15 cellular contexts compared by ENCODE assay signal in the genomic region with DNA sequence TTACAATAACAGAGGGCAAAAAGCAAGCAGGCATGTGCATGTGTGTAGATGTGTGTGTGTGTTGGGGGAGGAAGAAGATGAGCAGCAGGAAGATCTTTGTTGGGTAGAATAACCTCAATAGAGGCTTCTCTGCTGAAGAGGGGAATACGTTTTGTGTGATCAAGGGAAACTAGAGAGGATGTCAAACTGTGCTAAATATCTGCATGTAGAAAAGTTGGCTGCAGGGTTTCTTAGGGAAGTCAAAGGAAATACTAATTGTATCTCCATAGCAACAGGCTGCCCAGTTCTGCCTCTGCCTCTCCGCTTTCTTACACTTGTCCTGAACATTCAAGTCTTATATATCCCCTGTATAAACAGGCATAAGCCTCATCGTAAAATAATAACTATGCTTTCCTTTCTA.
DNase-seq lines count a peak whose midpoint lies in the region; FAIRE-seq and TF ChIP-seq lines count a peak whose summit lies in the region.
"Had no signal": no experiment of that assay in that cellular context is flagged by ENCODE, and none has a peak within 500 bp of the region (broad histone marks: within the 10 kb centered on the region; RNA-seq: fewer than 3 reads in every experiment).

No MANE protein-coding gene starts in this region.

- DNase-seq in EH (ENCODE audit: low read depth) (peak; percentile 4), endothelial cell of umbilical vein (ENCODE audit: low read depth, low spot score) (peak; percentile 33), neural crest cell (ENCODE audit: low read depth, low spot score) (no peak), T1000 (lab: John Stamatoyannopoulos, UW) (no peak), HEK293T (ENCODE audit: extremely low spot score) (no peak), NCI-H524 treated with DMSO at 0.1 percent for 48 hours (lab: John Stamatoyannopoulos, UW) (no peak)
- DNase-seq: CD4-positive, CD25-positive, alpha-beta regulatory T cell; DMS79; HCEC 1CT; Kasumi-1; NCI-H1694; NCI-H2081; NCI-H510A treated with DMSO at 0.1 percent for 48 hours; NCI-H82 had no signal

- CTCF ChIA-PET in endothelial cell of umbilical vein (lab: Charles Lee) = interaction anchor here (1.2 kb wide), 1 partner anchor 10 kb away, joined by 4 read pairs; no protein-coding TSS in a partner anchor
- CTCF ChIA-PET in HEK293T (lab: Yijun Ruan, JAX) = no interaction called here

- no peak for TF ChIP-seq POLR2A in endothelial cell of umbilical vein (IDR thresholded peaks at IDR 0.05; ENCODE audit: low read depth, low read length)

- peaks cover 8% of the 10 kb centered on the region for H3K36me3 Mint-ChIP-seq in neural crest cell (ENCODE audit: low read depth)
- H3K36me3 Mint-ChIP-seq: CD4-positive, CD25-positive, alpha-beta regulatory T cell had no signal

- H3K36me3 ChIP-seq in HUES48 (ENCODE audit: control insufficient read depth, insufficient read depth, low read length) (no peaks in the 10 kb centered on the region), endothelial cell of umbilical vein (ENCODE audit: control insufficient read depth in 2 of 2, extremely low read depth in 1 of 2, insufficient read depth in 2 of 2, low read length in 2 of 2) (no peaks in the 10 kb centered on the region)

- peaks cover 7% of the 10 kb centered on the region for H3K9me3 Mint-ChIP-seq in neural crest cell

- TF ChIP-seq CTCF in endothelial cell of umbilical vein (IDR thresholded peaks at IDR 0.05; ENCODE audit: extremely low read depth in 1 of 2, insufficient read depth in 1 of 2, low read depth in 1 of 2, low read length in 2 of 2) (no peak), neural crest cell (conservative IDR thresholded peaks at IDR 0.05) (no peak)

- H3K27me3 ChIP-seq in HUES48 (ENCODE audit: control insufficient read depth, insufficient read depth, low read length) (no peaks in the 10 kb centered on the region), endothelial cell of umbilical vein (ENCODE audit: control insufficient read depth in 2 of 2, insufficient read depth in 2 of 2, low read length in 2 of 2) (no peaks in the 10 kb centered on the region)

- H3K4me1 ChIP-seq in HUES48 (ENCODE audit: control insufficient read depth, insufficient read depth, low read length) = peaks cover 12% of the 10 kb centered on the region
- peaks cover 4% of the 10 kb centered on the region for H3K4me1 ChIP-seq in endothelial cell of umbilical vein (ENCODE audit: control insufficient read depth, extremely low read depth, insufficient read depth, low read length)

- H3K9ac ChIP-seq in HUES48 (ENCODE audit: low read depth, low read length) (no peak overlapping the region), endothelial cell of umbilical vein (replicated peaks; ENCODE audit: extremely low read depth, insufficient read depth, low read length) (no peak overlapping the region)

- H3K27ac Mint-ChIP-seq in neural crest cell (ENCODE audit: unreplicated experiment) = peak overlapping the region; percentile 7

- H3K27me3 Mint-ChIP-seq in neural crest cell (ENCODE audit: low read depth) = no peaks in the 10 kb centered on the region
- H3K27me3 Mint-ChIP-seq: CD4-positive, CD25-positive, alpha-beta regulatory T cell had no signal

- no peak overlapping the region for H3K4me2 ChIP-seq in endothelial cell of umbilical vein (ENCODE audit: insufficient read depth, low read length)

- intact Hi-C loops in endothelial cell of umbilical vein (cut with micrococcal nuclease) = no loop called here

- no peak for FAIRE-seq in endothelial cell of umbilical vein (lab: Jason Lieb, UNC)

- no peak overlapping the region for H3K4me3 Mint-ChIP-seq in neural crest cell
- H3K4me3 Mint-ChIP-seq: CD4-positive, CD25-positive, alpha-beta regulatory T cell had no signal

- no peaks in the 10 kb centered on the region for H3K9me1 ChIP-seq in endothelial cell of umbilical vein (replicated peaks; ENCODE audit: control insufficient read depth, extremely low read depth, insufficient read depth, low read length)

- peak overlapping the region; percentile 50 for H3K27ac ChIP-seq in HUES48 (ENCODE audit: low read depth, low read length)
- H3K27ac ChIP-seq in endothelial cell of umbilical vein (ENCODE audit: insufficient read depth, low read depth, low read length) = no peak overlapping the region

- H3K9me3 ChIP-seq in HUES48 (ENCODE audit: control insufficient read depth, insufficient read depth, low read length) (no peaks in the 10 kb centered on the region), endothelial cell of umbilical vein (replicated peaks; ENCODE audit: control insufficient read depth, insufficient read depth, low read length) (no peaks in the 10 kb centered on the region)

- POLR2A ChIA-PET in endothelial cell of umbilical vein (lab: Charles Lee) (no interaction called here), HEK293T (lab: Yijun Ruan, JAX) (no interaction called here)

- H3K4me3 ChIP-seq in HUES48 (ENCODE audit: low read depth, low read length) (no peak overlapping the region), endothelial cell of umbilical vein (replicated peaks in 1 of 3; ENCODE audit: insufficient read depth in 1 of 3, low read depth in 1 of 3, low read length in 3 of 3) (no peak overlapping the region)

- no peaks in the 10 kb centered on the region for H4K20me1 ChIP-seq in endothelial cell of umbilical vein (replicated peaks; ENCODE audit: control insufficient read depth, extremely low read depth, insufficient read depth, low read length)

- dilution Hi-C loops in endothelial cell of umbilical vein (cut with MboI; ENCODE audit: extremely low pct_ligation_motif_present, low sequenced_read_pairs) = no loop called here

- H3K4me1 Mint-ChIP-seq in neural crest cell = peaks cover 11% of the 10 kb centered on the region
- H3K4me1 Mint-ChIP-seq: CD4-positive, CD25-positive, alpha-beta regulatory T cell had no signal

- H2AFZ ChIP-seq in endothelial cell of umbilical vein (ENCODE audit: low read depth, low read length) = no peak overlapping the region

- no peaks in the 10 kb centered on the region for H3K79me2 ChIP-seq in endothelial cell of umbilical vein (ENCODE audit: control insufficient read depth, insufficient read depth, low read length)

- BruUV-seq in endothelial cell of umbilical vein (replicated peaks; lab: Mats Ljungman, UMichigan) = no TSS peak

TF ChIP-seq in endothelial cell of umbilical vein, 7 proteins besides CTCF, POLR2A, EP300 and RAD21:
- TF ChIP-seq POLR2AphosphoS5 (IDR thresholded peaks at IDR 0.05; ENCODE audit: insufficient read depth, low read depth, low read length) (no peak), FOS (IDR thresholded peaks at IDR 0.05; ENCODE audit: borderline replicate concordance, insufficient read depth, low read length) (no peak), MYC (IDR thresholded peaks at IDR 0.05; ENCODE audit: low read depth, low read length) (no peak), JUN (IDR thresholded peaks at IDR 0.05; ENCODE audit: borderline replicate concordance, insufficient read depth, insufficient read length, low read depth) (no peak), GATA2 (IDR thresholded peaks at IDR 0.05; ENCODE audit: insufficient read depth, insufficient read length, low read depth, low read length) (no peak), EZH2 (IDR thresholded peaks at IDR 0.05; ENCODE audit: borderline replicate concordance, low read depth, low read length, severe bottlenecking) (no peak)
- TF ChIP-seq, protein P1, sequence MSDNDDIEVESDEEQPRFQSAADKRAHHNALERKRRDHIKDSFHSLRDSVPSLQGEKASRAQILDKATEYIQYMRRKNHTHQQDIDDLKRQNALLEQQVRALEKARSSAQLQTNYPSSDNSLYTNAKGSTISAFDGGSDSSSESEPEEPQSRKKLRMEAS (IDR thresholded peaks at IDR 0.05; ENCODE audit: insufficient read depth, insufficient read length) = no peak

TF ChIP-seq in HEK293T, 16 proteins besides CTCF, POLR2A, EP300 and RAD21:
- TF ChIP-seq ZNF384 (IDR thresholded peaks at IDR 0.05) (no peak), HDGF (IDR thresholded peaks at IDR 0.05; ENCODE audit: borderline replicate concordance) (no peak), CTBP1 (IDR thresholded peaks at IDR 0.05; ENCODE audit: borderline replicate concordance) (no peak)

Comparison
In these comparisons a context has a peak if more than half of its experiments do, and no peak if none do; other contexts are left out.
1. DNase-seq: peak in EH (single experiment) and endothelial cell of umbilical vein (single experiment); none in neural crest cell (single experiment), T1000 (single experiment), HEK293T (single experiment) and NCI-H524 treated with DMSO at 0.1 percent for 48 hours (single experiment).